In genomic region chr14:45091696-45092095, GRCh38 we compare ENCODE assay signal across 24 cellular contexts. TPM values are rescaled to one million over a fixed set of nuclear protein-coding genes. Genes with fewer than 3 reads are reported as not detected.
DNase-seq lines count a peak whose midpoint lies in the region; TF ChIP-seq lines count a peak whose summit lies in the region.
"Had no signal": no experiment of that assay in that cellular context is flagged by ENCODE, and none has a peak within 500 bp of the region (broad histone marks: within the 10 kb centered on the region; RNA-seq: fewer than 3 reads in every experiment).

No MANE protein-coding gene starts in this region.

- TF ChIP-seq CTCF in Loucy (conservative IDR thresholded peaks at IDR 0.05; ENCODE audit: low read length) = no peak

- DNase-seq in ELR (ENCODE audit: low read depth) = peak; percentile 74
- peak; percentile 29 for DNase-seq in dermis blood vessel endothelial cell
- DNase-seq in kidney tubule cell (ENCODE audit: low spot score) = peak; percentile 57
- DNase-seq in Ammon's horn (ENCODE audit: low spot score) = no peak
- DNase-seq in T-helper 2 cell = no peak
- DNase-seq in DMS79 treated with DMSO at 0.1 percent for 48 hours (lab: John Stamatoyannopoulos, UW) = no peak
- DNase-seq: activated CD4-positive, alpha-beta T cell treated with anti-CD3 and anti-CD28 coated beads for 36 hours; activated gamma-delta T cell; anterior cingulate cortex; effector memory CD8-positive, alpha-beta T cell; GF-D8; H9; mesenchymal stem cell; naive thymus-derived CD4-positive, alpha-beta T cell; NCI-H1092 treated with DMSO at 0.1 percent for 48 hours; NCI-H2081; NCI-H510A treated with DMSO at 0.1 percent for 48 hours; stimulated activated CD4-positive, alpha-beta T cell treated with anti-CD3 and anti-CD28 coated beads, Interleukin-1b, Interleukin-23, amount 100 ng/mL, for 48 hours; stimulated activated naive CD4-positive, alpha-beta T cell treated with Interleukin-2 at 50 U/mL for 16 hours; SW 1271; thyroid gland had no signal

- no peaks in the 10 kb centered on the region for H3F3A ChIP-seq in Loucy (ENCODE audit: low read depth)

- H4K20me1 ChIP-seq in Loucy (ENCODE audit: insufficient read depth, low read length, poor library complexity, severe bottlenecking) = peaks cover 55% of the 10 kb centered on the region

- H3K9me3 ChIP-seq in Loucy (ENCODE audit: insufficient read depth, low read depth, low read length) = no peaks in the 10 kb centered on the region
- H3K9me3 ChIP-seq: thyroid gland had no signal

- H3K9ac ChIP-seq in Loucy (ENCODE audit: low read depth, low read length, poor library complexity, severe bottlenecking) = no peak overlapping the region
- H3K9ac ChIP-seq: parathyroid adenoma had no signal

- peaks cover 84% of the 10 kb centered on the region for H3K79me2 ChIP-seq in Loucy (ENCODE audit: insufficient read depth, low read length)

- H3K4me1 ChIP-seq in Loucy (ENCODE audit: insufficient read depth, low read length, poor library complexity, severe bottlenecking) = peaks cover 45% of the 10 kb centered on the region
- H3K4me1 ChIP-seq: parathyroid adenoma had no signal

- H3K4me3 ChIP-seq in Loucy (ENCODE audit: low read length, poor library complexity, severe bottlenecking) = no peak overlapping the region
- H3K4me3 ChIP-seq: hepatocyte, thyroid gland had no signal

- no peak overlapping the region for H2AFZ ChIP-seq in Loucy (ENCODE audit: low read length)
- H2AFZ ChIP-seq: hepatocyte, parathyroid adenoma had no signal

- H3K27me3 ChIP-seq in Loucy (ENCODE audit: insufficient read depth, low read length, poor library complexity, severe bottlenecking) = no peaks in the 10 kb centered on the region
- H3K27me3 ChIP-seq: hepatocyte, thyroid gland had no signal

- H3K9me2 ChIP-seq in Loucy (replicated peaks; ENCODE audit: low read depth, low read length) = no peaks in the 10 kb centered on the region

- peak overlapping the region; percentile 100 for H3K4me2 ChIP-seq in Loucy (ENCODE audit: low read depth, low read length, poor library complexity, severe bottlenecking)
- H3K4me2 ChIP-seq: hepatocyte had no signal

- H3K36me3 ChIP-seq in Loucy (ENCODE audit: insufficient read depth, low read length) = peaks cover 18% of the 10 kb centered on the region

RNA-seq across cellular contexts. Expression of gene PRPF39, which starts 7.8 kb away (rescaled TPM):
- total RNA-seq in dermis blood vessel endothelial cell = 28.9 and 44.4 TPM in 2 replicates

RNA-seq across cellular contexts. Expression of gene FKBP3, which starts 42.6 kb away (rescaled TPM):
- total RNA-seq in dermis blood vessel endothelial cell = 32.3 and 36.2 TPM in 2 replicates

RNA-seq across cellular contexts. Expression of gene FANCM, which starts 44.0 kb away (rescaled TPM):
- total RNA-seq in dermis blood vessel endothelial cell = 9.0 and 12.5 TPM in 2 replicates

Comparison
In these comparisons a context has a peak if more than half of its experiments do, and no peak if none do; other contexts are left out.
1. DNase-seq: peak in ELR (single experiment), dermis blood vessel endothelial cell (single experiment) and kidney tubule cell (single experiment); none in Ammon's horn (single experiment), T-helper 2 cell (0 of 5) and DMS79 treated with DMSO at 0.1 percent for 48 hours (single experiment).